Comparison of ENCODE assay signal across 8 cellular contexts in the genomic region with DNA sequence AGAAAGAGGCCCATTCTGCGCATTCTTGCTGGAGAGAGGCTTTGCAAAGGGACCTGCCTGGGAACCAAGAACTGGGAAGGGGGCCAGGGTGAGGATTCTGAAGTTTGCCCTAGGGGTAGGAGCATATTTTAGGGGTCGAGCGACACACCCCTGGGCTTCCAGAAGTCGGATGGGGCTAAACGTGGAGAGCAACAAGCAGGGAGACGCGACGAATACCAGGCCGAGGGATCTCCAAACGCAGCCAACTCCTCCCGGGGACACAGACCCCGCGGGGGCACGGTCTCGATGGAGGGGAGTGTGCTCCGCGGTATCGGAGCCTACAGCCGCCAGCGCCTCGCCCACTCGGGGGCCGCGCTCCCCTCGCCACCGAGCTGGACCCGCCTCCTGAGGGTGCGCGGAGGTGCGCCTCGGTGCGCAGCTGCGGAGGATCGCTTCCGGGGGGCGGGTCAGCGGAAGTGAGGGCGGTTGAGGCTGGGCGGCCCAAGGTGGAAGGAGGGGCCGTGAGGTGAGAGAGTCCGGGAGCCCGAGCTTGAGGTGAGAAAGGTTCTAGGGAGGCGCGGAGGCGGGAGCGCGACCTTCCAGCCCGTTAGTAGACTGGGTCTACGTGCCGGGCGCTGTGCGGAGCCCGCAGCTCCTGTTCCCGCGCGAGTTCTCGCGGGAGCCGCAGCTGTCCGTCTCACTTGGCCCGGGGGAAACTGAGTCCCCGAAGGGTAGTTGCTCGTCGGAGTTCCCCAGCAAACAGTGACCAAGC. TPM values are rescaled to one million over a fixed set of nuclear protein-coding genes. Genes with fewer than 3 reads are reported as not detected.
DNase-seq lines count a peak whose midpoint lies in the region; ATAC-seq and TF ChIP-seq lines count a peak whose summit lies in the region.

Gene MTFR1L, plus strand, starts transcription at position 459 of the 751 bp plus-strand sequence. CDS start 3,151 bp downstream, outside the sequence.

- DNase-seq in HEK293T (ENCODE audit: extremely low spot score) (peak; percentile 87), NAMALWA (ENCODE audit: low spot score) (peak; percentile 92), T-cell (peak; percentile 81 to 95 (median 92)), adipocyte (ENCODE audit: low read depth) (peak; percentile 91), heart right ventricle (peak; percentile 89), progenitor cell of endocrine pancreas (ENCODE audit: low spot score, unreplicated experiment) (peak; percentile 78), ureter (ENCODE audit: low spot score) (peak; percentile 92)

- H3K27me3 ChIP-seq in adipocyte (replicated peaks; ENCODE audit: control insufficient read depth, insufficient read depth, low read length): no peaks in the 10 kb centered on the region
- H3K27me3 ChIP-seq in heart right ventricle: no peaks in the 10 kb centered on the region

- H3K4me3 ChIP-seq in adipocyte (ENCODE audit: low read length) (peak within 1 kb of the TSS; percentile 91), heart right ventricle (peak within 1 kb of the TSS; percentile 71 to 100 (median 96))

- H3K9me3 Mint-ChIP-seq in T-cell (no peaks in the 10 kb centered on the region), progenitor cell of endocrine pancreas (ENCODE audit: low read depth) (no peaks in the 10 kb centered on the region)

- peaks cover 12% of the 10 kb centered on the region for H3K36me3 Mint-ChIP-seq in T-cell
- H3K36me3 Mint-ChIP-seq in progenitor cell of endocrine pancreas (ENCODE audit: insufficient read depth): peaks cover 3% of the 10 kb centered on the region

- intact Hi-C loops in heart right ventricle (cut with DNase I): loop anchor here in 5 of 10 donors (2.0 to 10.0 kb wide), 6 partner anchors 179 to 585 kb away; partner anchors contain the start of genes SYF2 (in 2 of the 5), PAFAH2 (in 1 of the 5) and RSRP1 (in 1 of the 5)

- peak; percentile 84 for TF ChIP-seq POLR2A in GM10847 (IDR thresholded peaks at IDR 0.05; ENCODE audit: extremely low read depth, insufficient read length)

- peak within 1 kb of the TSS; percentile 96 to 97 for H3K27ac Mint-ChIP-seq in T-cell
- H3K27ac Mint-ChIP-seq in progenitor cell of endocrine pancreas: peak within 1 kb of the TSS; percentile 99

- CTCF ChIA-PET in HEK293T (lab: Yijun Ruan, JAX) (interaction anchor here (0.5 kb wide), 1 partner anchor 112 kb away, joined by 3 read pairs; no protein-coding TSS in a partner anchor), T-cell (lab: Charles Lee) (interaction anchor here (0.6 to 1.3 kb wide), 5 partner anchors 15 to 547 kb away, joined by 3 to 5 read pairs (median 3); no protein-coding TSS in a partner anchor)

- H3K36me3 ChIP-seq in adipocyte (ENCODE audit: control insufficient read depth, insufficient read depth, low read length, severe bottlenecking): peaks cover 18% of the 10 kb centered on the region
- peaks cover 0 to 39% (median 12%) of the 10 kb centered on the region in 9 donors for H3K36me3 ChIP-seq in heart right ventricle

- H3K4me1 ChIP-seq in adipocyte (ENCODE audit: control insufficient read depth, insufficient read depth, low read length) (peaks cover 43% of the 10 kb centered on the region), heart right ventricle (peaks cover 12 to 56% (median 43%) of the 10 kb centered on the region in 9 donors)

- WGBS in heart right ventricle, 2 donors: 0 to 1% methylated on average over 64 of the region's 64 CpGs

- POLR2A ChIA-PET in HEK293T (lab: Yijun Ruan, JAX) (interaction anchor here (0.7 to 1.7 kb wide), 11 partner anchors 9 to 206 kb away, joined by 3 to 11 read pairs (median 3); partner anchors contain the start of genes PAFAH2 and PAQR7), T-cell (lab: Charles Lee) (interaction anchor here in 1 of 2 donors (0.6 to 1.2 kb wide), 2 partner anchors 45 to 388 kb away, joined by 3 to 9 read pairs; no protein-coding TSS in a partner anchor)

- no peaks in the 10 kb centered on the region for H3K9me3 ChIP-seq in adipocyte (ENCODE audit: control insufficient read depth, low read length)
- no peaks in the 10 kb centered on the region for H3K9me3 ChIP-seq in heart right ventricle

- ATAC-seq in T-cell (replicated peaks in 1 of 4): peak; percentile 85 to 88 (median 86)
- peak; percentile 89 to 94 (median 93) for ATAC-seq in heart right ventricle

- peaks cover 31 to 45% (median 38%) of the 10 kb centered on the region in 3 donors for H3K4me1 Mint-ChIP-seq in T-cell
- H3K4me1 Mint-ChIP-seq in progenitor cell of endocrine pancreas (ENCODE audit: low read depth): peaks cover 26% of the 10 kb centered on the region

- H3K9ac ChIP-seq in adipocyte (ENCODE audit: low read length): peak within 1 kb of the TSS; percentile 97

- H3K27me3 Mint-ChIP-seq in T-cell (no peaks in the 10 kb centered on the region), progenitor cell of endocrine pancreas (no peaks in the 10 kb centered on the region)

- no peak for TF ChIP-seq CTCF in heart right ventricle (IDR thresholded peaks at IDR 0.05)
- TF ChIP-seq CTCF in progenitor cell of endocrine pancreas (IDR thresholded peaks at IDR 0.05; ENCODE audit: unreplicated experiment): no peak

- peak within 1 kb of the TSS; percentile 84 to 98 (median 97) for H3K27ac ChIP-seq in heart right ventricle

- H3K4me3 Mint-ChIP-seq in T-cell (peak within 1 kb of the TSS; percentile 86 to 95 (median 92)), progenitor cell of endocrine pancreas (ENCODE audit: low read depth) (peak within 1 kb of the TSS; percentile 99)

TF ChIP-seq in HEK293T, 16 proteins besides CTCF, POLR2A, EP300 and RAD21:
- TF ChIP-seq FOXA1 (IDR thresholded peaks at IDR 0.05) (no peak), HDGF (IDR thresholded peaks at IDR 0.05; ENCODE audit: borderline replicate concordance) (peak; percentile 41; the same call in 1 of the 2 replicates), TARDBP (IDR thresholded peaks at IDR 0.05) (no peak), NFRKB (IDR thresholded peaks at IDR 0.05) (no peak), SP1 (IDR thresholded peaks at IDR 0.05) (no peak), ELF4 (IDR thresholded peaks at IDR 0.05) (0 out of 2 replicates have a peak, but pooled peaks have one; percentile 23), SUZ12 (IDR thresholded peaks at IDR 0.05) (no peak), L3MBTL2 (conservative IDR thresholded peaks at IDR 0.05) (peak; percentile 34; the same call in 1 of the 2 replicates), LEF1 (IDR thresholded peaks at IDR 0.05; ENCODE audit: borderline replicate concordance) (no peak), BHLHE40 (IDR thresholded peaks at IDR 0.05; ENCODE audit: borderline replicate concordance) (no peak), FOXM1 (IDR thresholded peaks at IDR 0.05; ENCODE audit: borderline replicate concordance) (no peak), CTBP1 (IDR thresholded peaks at IDR 0.05; ENCODE audit: borderline replicate concordance) (no peak), FOXK2 (IDR thresholded peaks at IDR 0.05) (no peak), ARNT (IDR thresholded peaks at IDR 0.05) (no peak), ZNF384 (IDR thresholded peaks at IDR 0.05) (no peak)
- TF ChIP-seq, protein P1, sequence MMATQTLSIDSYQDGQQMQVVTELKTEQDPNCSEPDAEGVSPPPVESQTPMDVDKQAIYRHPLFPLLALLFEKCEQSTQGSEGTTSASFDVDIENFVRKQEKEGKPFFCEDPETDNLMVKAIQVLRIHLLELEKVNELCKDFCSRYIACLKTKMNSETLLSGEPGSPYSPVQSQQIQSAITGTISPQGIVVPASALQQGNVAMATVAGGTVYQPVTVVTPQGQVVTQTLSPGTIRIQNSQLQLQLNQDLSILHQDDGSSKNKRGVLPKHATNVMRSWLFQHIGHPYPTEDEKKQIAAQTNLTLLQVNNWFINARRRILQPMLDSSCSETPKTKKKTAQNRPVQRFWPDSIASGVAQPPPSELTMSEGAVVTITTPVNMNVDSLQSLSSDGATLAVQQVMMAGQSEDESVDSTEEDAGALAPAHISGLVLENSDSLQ (IDR thresholded peaks at IDR 0.05): peak; percentile 85

RNA-seq across cellular contexts. Expression of gene MTFR1L, which starts in this region (rescaled TPM):
- total RNA-seq in T-cell (10 to 100 TPM; 39.6 to 48.1 (median 41.6) TPM), heart right ventricle (100 to 1,000 TPM; 141 to 264 (median 226) TPM), progenitor cell of endocrine pancreas (55.0 and 58.8 TPM in 2 replicates), ureter (66.9 TPM)
- polyA plus RNA-seq in heart right ventricle: 100 to 1,000 TPM in 1 of 2 donors, 10 to 100 TPM in 1; 91.1 to 176 TPM

Comparison
In these comparisons a context has a peak if more than half of its experiments do, and no peak if none do; other contexts are left out.
1. Peak in every context shown above with its lines: DNase-seq, ATAC-seq, H3K4me3 ChIP-seq and H3K27ac ChIP-seq.